15 cellular contexts compared by ENCODE assay signal in genomic region chr13:76164290-76164689, GRCh38.
DNase-seq lines count a peak whose midpoint lies in the region; ATAC-seq and TF ChIP-seq lines count a peak whose summit lies in the region.
"Had no signal": no experiment of that assay in that cellular context is flagged by ENCODE, and none has a peak within 500 bp of the region (broad histone marks: within the 10 kb centered on the region; RNA-seq: fewer than 3 reads in every experiment).

No MANE protein-coding gene starts in this region.

- H3K9ac ChIP-seq in GM23248: no peak overlapping the region
- H3K9ac ChIP-seq: SK-N-SH had no signal

- no peak overlapping the region for H3K4me3 ChIP-seq in fibroblast of villous mesenchyme (ENCODE audit: low read depth, low read length)
- H3K4me3 ChIP-seq in GM23248: no peak overlapping the region

- WGBS in GM23248 (ENCODE audit: low coverage in 1 of 2, low lambda C conversion rate in 2 of 2, missing lambda C conversion rate in 2 of 2), 2 experiments: 54% methylated on average over 3 of the region's 3 CpGs

- DNase-seq in NCI-H345 (lab: John Stamatoyannopoulos, UW) (peak; percentile 13), NCI-H345 treated with DMSO at 0.1 percent for 48 hours (lab: John Stamatoyannopoulos, UW; ENCODE audit: unreplicated experiment) (no peak), NCI-H446 treated with DMSO at 0.1 percent for 48 hours (lab: John Stamatoyannopoulos, UW) (peak; percentile 1), fibroblast of villous mesenchyme (ENCODE audit: low read depth) (peak; percentile 10), stromal cell of bone marrow (ENCODE audit: low read depth) (peak; percentile 3), GM23248 (no peak)
- DNase-seq: C1 segment of cervical spinal cord, GDM1, IMR-90, NCI-H1436, NCI-H2081 treated with DMSO at 0.1 percent for 48 hours, NCI-H82, SK-N-SH had no signal

- no peaks in the 10 kb centered on the region for H4K20me1 ChIP-seq in GM23248 (ENCODE audit: insufficient read depth)

- H3K27ac ChIP-seq in GM23248: no peak overlapping the region

- no peaks in the 10 kb centered on the region for H3K9me2 ChIP-seq in GM23248 (ENCODE audit: insufficient read depth)
- H3K9me2 ChIP-seq: SK-N-SH had no signal

- no peaks in the 10 kb centered on the region for H3K4me1 ChIP-seq in GM23248 (ENCODE audit: insufficient read depth)

- no peak for TF ChIP-seq CTCF in fibroblast of villous mesenchyme (IDR thresholded peaks at IDR 0.05; ENCODE audit: insufficient read depth, low read depth, low read length)

- no peaks in the 10 kb centered on the region for H3K79me2 ChIP-seq in GM23248 (ENCODE audit: insufficient read depth)

- no peak overlapping the region for H2AFZ ChIP-seq in GM23248

- H3K27me3 ChIP-seq in GM23248 (replicated peaks; ENCODE audit: insufficient read depth): peaks cover 5% of the 10 kb centered on the region; the same call in 1 of the 2 replicates

- no peaks in the 10 kb centered on the region for H3F3A ChIP-seq in GM23248 (ENCODE audit: insufficient read depth)

- H3K4me2 ChIP-seq in GM23248 (ENCODE audit: unreplicated experiment): no peak overlapping the region
- H3K4me2 ChIP-seq: SK-N-SH had no signal

- no peaks in the 10 kb centered on the region for H3K9me3 ChIP-seq in GM23248 (ENCODE audit: low read depth)
- H3K9me3 ChIP-seq: SK-N-SH had no signal

- ATAC-seq in GM18867 (IDR thresholded peaks at IDR 0.05; ENCODE audit: unreplicated experiment) (no peak), GM18520 (IDR thresholded peaks at IDR 0.05; ENCODE audit: unreplicated experiment) (no peak)

- H3K36me3 ChIP-seq in GM23248 (ENCODE audit: low read depth): no peaks in the 10 kb centered on the region

- in situ Hi-C loops in GM23248 (cut with MboI): no loop called here

Comparison
In these comparisons a context has a peak if more than half of its experiments do, and no peak if none do; other contexts are left out.
1. DNase-seq: peak in NCI-H345 (single experiment), NCI-H446 treated with DMSO at 0.1 percent for 48 hours (single experiment), fibroblast of villous mesenchyme (single experiment) and stromal cell of bone marrow (single experiment); none in NCI-H345 treated with DMSO at 0.1 percent for 48 hours (single experiment) and GM23248 (single experiment).